Comparison of ENCODE assay signal across 8 cellular contexts in the genomic region with DNA sequence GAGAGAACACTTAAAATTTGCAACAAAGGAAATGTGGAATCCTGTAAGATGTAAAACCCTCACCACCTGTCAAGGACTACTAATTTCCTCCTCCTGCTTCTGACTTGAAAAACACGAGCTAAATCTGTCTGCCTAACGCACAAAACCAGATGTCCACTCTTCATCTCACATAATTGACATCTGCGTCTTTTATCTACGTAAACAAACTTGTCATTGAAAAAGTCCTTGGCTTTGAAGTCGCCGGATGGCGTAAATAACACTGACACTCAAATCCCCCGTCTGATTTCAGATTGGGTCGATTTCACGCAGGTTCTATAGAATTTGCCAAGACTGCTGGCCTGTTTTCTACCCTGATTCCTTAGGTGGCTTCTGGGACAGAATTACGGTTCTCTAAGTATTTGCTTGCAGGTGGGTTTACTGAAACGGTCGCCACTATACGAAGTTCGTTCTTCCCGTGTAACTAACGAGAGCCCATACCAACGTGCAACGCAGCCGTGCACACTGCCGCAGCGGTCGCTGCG. TPM values are rescaled to one million over a fixed set of nuclear protein-coding genes. Genes with fewer than 3 reads are reported as not detected.
DNase-seq lines count a peak whose midpoint lies in the region; ATAC-seq and TF ChIP-seq lines count a peak whose summit lies in the region.

No MANE protein-coding gene starts in this region.

- peak overlapping the region; percentile 98 for H3K4me3 Mint-ChIP-seq in activated naive CD4-positive, alpha-beta T cell treated with anti-CD3 and anti-CD28 coated beads for 36 hours

- TF ChIP-seq POLR2A in esophagus muscularis mucosa (IDR thresholded peaks at IDR 0.05; ENCODE audit: low read depth) = no peak

- no peak for TF ChIP-seq EP300 in esophagus muscularis mucosa (IDR thresholded peaks at IDR 0.05)

- DNase-seq in activated naive CD4-positive, alpha-beta T cell treated with anti-CD3 and anti-CD28 coated beads for 36 hours = no peak
- DNase-seq in activated naive CD4-positive, alpha-beta T cell (lab: John Stamatoyannopoulos, UW) = no peak
- DNase-seq in RWPE2 (ENCODE audit: low spot score) (no peak), esophagus muscularis mucosa (ENCODE audit: extremely low spot score) (no peak), middle frontal gyrus (ENCODE audit: extremely low spot score, low spot score) (no peak)

- peaks cover 34% of the 10 kb centered on the region for H3K4me1 Mint-ChIP-seq in activated naive CD4-positive, alpha-beta T cell treated with anti-CD3 and anti-CD28 coated beads for 36 hours (ENCODE audit: low read depth)

- CTCF ChIA-PET in activated naive CD4-positive, alpha-beta T cell treated with anti-CD3 and anti-CD28 coated beads for 36 hours (lab: Charles Lee) = interaction anchor here (0.7 kb wide), 1 partner anchor 1057 kb away, joined by 3 read pairs; no protein-coding TSS in a partner anchor

- 0% methylated on average over 10 of the region's 24 CpGs for WGBS in esophagus muscularis mucosa

- H3K4me1 ChIP-seq in RWPE2 (ENCODE audit: insufficient read depth, poor library complexity, severe bottlenecking) = peaks cover 5% of the 10 kb centered on the region
- peaks cover 24 to 39% (median 36%) of the 10 kb centered on the region in 4 donors for H3K4me1 ChIP-seq in esophagus muscularis mucosa
- H3K4me1 ChIP-seq in neuron (ENCODE audit: insufficient read depth, low read length) = peaks cover 17% of the 10 kb centered on the region

- intact Hi-C loops in activated naive CD4-positive, alpha-beta T cell treated with anti-CD3 and anti-CD28 coated beads for 36 hours (cut with micrococcal nuclease) = loop anchor here (1.0 to 10.0 kb wide), 3 partner anchors 15 to 721 kb away; partner anchors contain the start of genes GTF3C3, HSPE1 and SF3B1
- intact Hi-C loops in esophagus muscularis mucosa (cut with DNase I) = no loop called here

- no peaks in the 10 kb centered on the region for H3K27me3 Mint-ChIP-seq in activated naive CD4-positive, alpha-beta T cell treated with anti-CD3 and anti-CD28 coated beads for 36 hours (ENCODE audit: low read depth)

- H3K27me3 ChIP-seq in RWPE2 (ENCODE audit: insufficient read depth, poor library complexity, severe bottlenecking) (no peaks in the 10 kb centered on the region), esophagus muscularis mucosa (no peaks in the 10 kb centered on the region), neuron (ENCODE audit: insufficient read depth, low read length) (no peaks in the 10 kb centered on the region)

- H3K9me3 ChIP-seq in RWPE2 (ENCODE audit: severe bottlenecking) (no peaks in the 10 kb centered on the region), esophagus muscularis mucosa (no peaks in the 10 kb centered on the region), neuron (ENCODE audit: low read length) (no peaks in the 10 kb centered on the region)

- peaks cover 3% of the 10 kb centered on the region for H3K36me3 Mint-ChIP-seq in activated naive CD4-positive, alpha-beta T cell treated with anti-CD3 and anti-CD28 coated beads for 36 hours (ENCODE audit: low read depth)

- H2AFZ ChIP-seq in neuron (ENCODE audit: low read depth, low read length) = peak overlapping the region; percentile 69

- H3K27ac ChIP-seq in RWPE2 (ENCODE audit: poor library complexity, severe bottlenecking) (peak overlapping the region; percentile 71), esophagus muscularis mucosa (replicated peaks in 1 of 4) (peak overlapping the region; percentile 88 to 94 (median 92))

- H3K4me3 ChIP-seq in RWPE2 (ENCODE audit: severe bottlenecking) = peak overlapping the region; percentile 80
- peak overlapping the region; percentile 71 to 93 (median 90) for H3K4me3 ChIP-seq in esophagus muscularis mucosa
- peak overlapping the region; percentile 83 for H3K4me3 ChIP-seq in neuron (ENCODE audit: low read length)

- H3K9me3 Mint-ChIP-seq in activated naive CD4-positive, alpha-beta T cell treated with anti-CD3 and anti-CD28 coated beads for 36 hours = no peaks in the 10 kb centered on the region

- H3K36me3 ChIP-seq in RWPE2 (ENCODE audit: low read depth) (peaks cover 4% of the 10 kb centered on the region), esophagus muscularis mucosa (no peaks in the 10 kb centered on the region), neuron (ENCODE audit: insufficient read depth, low read length) (peaks cover 4% of the 10 kb centered on the region)

- peak overlapping the region; percentile 89 for H3K27ac Mint-ChIP-seq in activated naive CD4-positive, alpha-beta T cell treated with anti-CD3 and anti-CD28 coated beads for 36 hours

- TF ChIP-seq CTCF in RWPE2 (IDR thresholded peaks at IDR 0.05; ENCODE audit: poor library complexity, severe bottlenecking) (no peak), esophagus muscularis mucosa (IDR thresholded peaks at IDR 0.05) (no peak)

- ATAC-seq in HG03064 (IDR thresholded peaks at IDR 0.05; ENCODE audit: low read depth, unreplicated experiment) (peak; percentile 16), RWPE2 (ENCODE audit: low read depth) (no peak), GM18868 (IDR thresholded peaks at IDR 0.05; ENCODE audit: unreplicated experiment) (no peak)

RNA-seq across cellular contexts. Expression of gene MOB4, which starts 0.5 kb away (rescaled TPM):
- total RNA-seq in activated naive CD4-positive, alpha-beta T cell treated with anti-CD3 and anti-CD28 coated beads for 36 hours = 10 to 100 TPM; 10.7 to 14.1 TPM
- total RNA-seq in esophagus muscularis mucosa = 10 to 100 TPM; 26.7 to 43.5 (median 39.3) TPM

RNA-seq across cellular contexts. Expression of gene HSPE1, which starts 15.2 kb away (rescaled TPM):
- total RNA-seq in activated naive CD4-positive, alpha-beta T cell treated with anti-CD3 and anti-CD28 coated beads for 36 hours = 100 to 1,000 TPM; 294 to 310 TPM
- total RNA-seq in esophagus muscularis mucosa = 10 to 100 TPM; 46.7 to 93.4 (median 65.2) TPM

RNA-seq across cellular contexts. Expression of gene HSPD1, which starts 15.7 kb away (rescaled TPM):
- 1,000 to 10,000 TPM; 1,191 to 1,210 TPM for total RNA-seq in activated naive CD4-positive, alpha-beta T cell treated with anti-CD3 and anti-CD28 coated beads for 36 hours
- 100 to 1,000 TPM in 3 of 4 donors, 10 to 100 TPM in 1; 84.7 to 142 (median 115) TPM for total RNA-seq in esophagus muscularis mucosa

Comparison
In these comparisons a context has a peak if more than half of its experiments do, and no peak if none do; other contexts are left out.
1. RNA of gene HSPD1, which starts 15.7 kb away (total RNA-seq): 1,191 to 1,210 TPM in activated naive CD4-positive, alpha-beta T cell treated with anti-CD3 and anti-CD28 coated beads for 36 hours; 84.7 to 142 TPM in esophagus muscularis mucosa; every median in the first group is over 4 times any median in the second.
2. Peak in every context shown above with its lines, with median percentiles within 50 percentile points of each other: H3K4me3 ChIP-seq.